ENCODE assay signal across 1 cellular context in genomic region chr19:15429825-15430467, GRCh38.
TF ChIP-seq lines count a peak whose summit lies in the region.

No MANE protein-coding gene starts in this region.

TF ChIP-seq in HepG2, 621 proteins besides CTCF, POLR2A, EP300 and RAD21:
- TF ChIP-seq RBFOX2 (IDR thresholded peaks at IDR 0.05; ENCODE audit: low read depth, low read length) (peak; percentile 48; the same call in 1 of the 2 replicates), ZNF768 (CRISPR knock-in tag; IDR thresholded peaks at IDR 0.05) (peak; percentile 87), ZNF335 (CRISPR knock-in tag; IDR thresholded peaks at IDR 0.05) (no peak), HNRNPL (IDR thresholded peaks at IDR 0.05; ENCODE audit: low read depth, low read length) (no peak), ZFP41 (CRISPR knock-in tag; IDR thresholded peaks at IDR 0.05; ENCODE audit: borderline replicate concordance) (no peak), HNRNPLL (IDR thresholded peaks at IDR 0.05; ENCODE audit: low read depth, low read length, poor library complexity, severe bottlenecking) (no peak)
